In the genomic region with DNA sequence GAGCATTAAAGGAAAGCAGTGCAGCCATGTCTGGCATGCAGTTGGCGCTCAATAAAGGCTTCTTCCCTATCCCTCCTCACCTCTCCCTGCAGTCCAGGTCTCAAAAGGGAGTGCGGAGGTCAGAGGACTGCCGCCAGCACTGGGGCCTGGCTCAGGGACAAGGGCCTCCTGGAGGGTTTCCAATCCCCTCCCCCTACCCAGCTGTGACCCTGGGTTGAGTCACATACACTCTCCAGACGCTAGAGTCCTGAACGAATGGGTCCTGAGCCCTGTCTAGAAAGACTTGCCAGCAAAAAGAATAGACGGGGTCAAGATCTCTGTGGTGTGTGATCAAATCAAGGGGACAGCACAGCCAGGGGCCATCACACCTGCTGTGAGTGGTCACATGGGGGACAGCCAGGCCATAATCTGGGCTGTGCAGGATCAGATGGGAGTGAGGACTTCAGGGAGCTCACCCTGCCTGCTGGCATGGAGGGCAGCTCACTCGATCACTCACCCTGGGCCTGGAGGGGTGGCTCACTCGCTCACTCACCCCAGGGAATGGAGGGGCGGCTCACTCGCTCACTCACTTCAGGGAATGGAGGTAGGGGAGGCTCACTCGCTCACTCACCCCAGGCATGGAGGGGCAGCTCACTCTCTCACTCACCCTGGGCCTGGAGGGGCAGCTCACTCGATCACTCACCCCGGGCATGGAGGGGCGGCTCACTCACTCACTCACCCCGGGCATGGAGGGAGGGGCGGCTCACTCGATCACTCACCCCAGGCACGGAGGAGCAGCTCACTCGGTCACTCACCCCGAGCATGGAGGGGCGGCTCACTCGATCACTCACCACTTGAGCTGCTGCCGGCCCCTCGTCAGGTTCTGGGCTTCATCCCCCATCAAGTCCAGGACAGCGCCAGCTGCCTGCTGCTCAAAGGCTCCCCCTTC, we compare ENCODE assay signal across 14 cellular contexts. TPM values are rescaled to one million over a fixed set of nuclear protein-coding genes. Genes with fewer than 3 reads are reported as not detected.
DNase-seq lines count a peak whose midpoint lies in the region; ATAC-seq and TF ChIP-seq lines count a peak whose summit lies in the region.
"Had no signal": no experiment of that assay in that cellular context is flagged by ENCODE, and none has a peak within 500 bp of the region (broad histone marks: within the 10 kb centered on the region; RNA-seq: fewer than 3 reads in every experiment).

No MANE protein-coding gene starts in this region.

- peaks cover 0 to 96% (median 68%) of the 10 kb centered on the region in 11 experiments; a peak in 20 of 22 replicates for H4K20me1 ChIP-seq in BLaER1 treated with 17β-estradiol and CSF1 and Interleukin-3, amounts not matched to agents 10 nM and 100 nM

- H3K27me3 ChIP-seq in BLaER1 treated with 17β-estradiol and CSF1 and Interleukin-3, amounts not matched to agents 10 nM and 100 nM, result peaks cover 2 to 11% (median 8%) of the 10 kb centered on the region in 11 experiments; a peak in 18 of 22 replicates
- no peaks in the 10 kb centered on the region for H3K27me3 ChIP-seq in brain microvascular endothelial cell (replicated peaks)
- H3K27me3 ChIP-seq: suprapubic skin had no signal

- DNase-seq in M059J (ENCODE audit: low read depth), result peak; percentile 55
- peak; percentile 36 for DNase-seq in brain microvascular endothelial cell
- peak; percentile 79 for DNase-seq in left lobe of liver (ENCODE audit: low spot score)
- no peak for DNase-seq in NCI-H2029 treated with DMSO at 0.1 percent for 48 hours (lab: John Stamatoyannopoulos, UW)
- DNase-seq: activated CD4-positive, alpha-beta T cell treated with anti-CD3 and anti-CD28 coated beads, Interleukin-2, amount 50 U/mL, for 1 hour; COR-L47; NCI-H1417 treated with DMSO at 0.1 percent for 48 hours had no signal

- H3K27ac ChIP-seq in BLaER1 treated with 17β-estradiol and CSF1 and Interleukin-3, amounts not matched to agents 10 nM and 100 nM, result peak overlapping the region in 9 of 11 experiments; percentile 35 to 77 (median 58); a peak in 17 of 22 replicates
- H3K27ac ChIP-seq in brain microvascular endothelial cell, result no peak overlapping the region
- H3K27ac ChIP-seq: suprapubic skin had no signal

- peak overlapping the region in 4 of 10 experiments; percentile 10 to 40 (median 36); a peak in 7 of 20 replicates for H3K4me3 ChIP-seq in BLaER1 treated with 17β-estradiol and CSF1 and Interleukin-3, amounts not matched to agents 10 nM and 100 nM
- H3K4me3 ChIP-seq in brain microvascular endothelial cell (ENCODE audit: low read depth, low read length), result no peak overlapping the region
- H3K4me3 ChIP-seq: suprapubic skin had no signal

- peaks cover 83 to 87% (median 85%) of the 10 kb centered on the region in 11 experiments for H3K36me3 ChIP-seq in BLaER1 treated with 17β-estradiol and CSF1 and Interleukin-3, amounts not matched to agents 10 nM and 100 nM
- H3K36me3 ChIP-seq in brain microvascular endothelial cell (replicated peaks), result peaks cover 67% of the 10 kb centered on the region

- peak overlapping the region in 9 of 11 experiments; percentile 34 to 71 (median 52); a peak in 15 of 22 replicates for H3K9ac ChIP-seq in BLaER1 treated with 17β-estradiol and CSF1 and Interleukin-3, amounts not matched to agents 10 nM and 100 nM

- peaks cover 20 to 78% (median 64%) of the 10 kb centered on the region in 10 experiments for H3K4me1 ChIP-seq in BLaER1 treated with 17β-estradiol and CSF1 and Interleukin-3, amounts not matched to agents 10 nM and 100 nM
- H3K4me1 ChIP-seq: suprapubic skin had no signal

- peak; percentile 85 for ATAC-seq in left lobe of liver
- ATAC-seq in HG02852 (IDR thresholded peaks at IDR 0.05; ENCODE audit: unreplicated experiment), result no peak
- no peak for ATAC-seq in GM18519 (IDR thresholded peaks at IDR 0.05; ENCODE audit: low FRiP score, unreplicated experiment)
- ATAC-seq in GM18868 (IDR thresholded peaks at IDR 0.05; ENCODE audit: unreplicated experiment), result no peak
- ATAC-seq: natural killer cell treated with Interleukin-12 subunit alpha and Interleukin-12 subunit beta and Interleukin-15 and Interleukin-18, amount 100 ng/mL, for 72 hours had no signal

- H3K4me2 ChIP-seq in BLaER1 treated with 17β-estradiol and CSF1 and Interleukin-3, amounts not matched to agents 10 nM and 100 nM, result peak overlapping the region; percentile 61 to 92 (median 84)

- TF ChIP-seq CTCF in brain microvascular endothelial cell (IDR thresholded peaks at IDR 0.05; ENCODE audit: low read depth, low read length, missing control alignments), result no peak

- in situ Hi-C loops in brain microvascular endothelial cell (cut with HindIII; ENCODE audit: low pct_ligation_motif_present, low sequenced_read_pairs), result loop anchor here (25.0 kb wide), 1 partner anchor 125 kb away; no protein-coding TSS in a partner anchor

- no peaks in the 10 kb centered on the region for H3K9me3 ChIP-seq in BLaER1 treated with 17β-estradiol and CSF1 and Interleukin-3, amounts not matched to agents 10 nM and 100 nM (replicated peaks in 1 of 11)
- H3K9me3 ChIP-seq: suprapubic skin had no signal

RNA-seq across cellular contexts. Expression of gene CFAP73, which starts 12.8 kb away (rescaled TPM):
- not detected in 2 replicates for total RNA-seq in M059J (2014; rRNA removed; shearing (Covaris generic))
- total RNA-seq in left lobe of liver, result not detected
- total RNA-seq: H4 had no signal

RNA-seq across cellular contexts. Expression of gene DDX54, which starts 22.9 kb away (rescaled TPM):
- 21.3 and 43.1 TPM in 2 replicates for total RNA-seq in M059J (2014; rRNA removed; shearing (Covaris generic))
- total RNA-seq in left lobe of liver, result 33.5 TPM

RNA-seq across cellular contexts. Expression of gene RITA1, which starts 23.2 kb away (rescaled TPM):
- 28.8 and 47.2 TPM in 2 replicates for total RNA-seq in M059J (2014; rRNA removed; shearing (Covaris generic))
- total RNA-seq in left lobe of liver, result 28.4 TPM

RNA-seq across cellular contexts. Expression of gene RASAL1, which starts 26.8 kb away (rescaled TPM):
- not detected in 2 replicates for total RNA-seq in M059J (2014; rRNA removed; shearing (Covaris generic))
- 0.25 TPM for total RNA-seq in left lobe of liver
- total RNA-seq: natural killer cell treated with Interleukin-12 subunit alpha and Interleukin-12 subunit beta and Interleukin-15 and Interleukin-18, amount 100 ng/mL, for 72 hours had no signal

RNA-seq across cellular contexts. Expression of gene TPCN1, which starts 58.9 kb away (rescaled TPM):
- 7.7 and 13.5 TPM in 2 replicates for total RNA-seq in M059J (2014; rRNA removed; shearing (Covaris generic))
- total RNA-seq in left lobe of liver, result 33.1 TPM
